ENCODE assay signal across 24 cellular contexts in the genomic region with DNA sequence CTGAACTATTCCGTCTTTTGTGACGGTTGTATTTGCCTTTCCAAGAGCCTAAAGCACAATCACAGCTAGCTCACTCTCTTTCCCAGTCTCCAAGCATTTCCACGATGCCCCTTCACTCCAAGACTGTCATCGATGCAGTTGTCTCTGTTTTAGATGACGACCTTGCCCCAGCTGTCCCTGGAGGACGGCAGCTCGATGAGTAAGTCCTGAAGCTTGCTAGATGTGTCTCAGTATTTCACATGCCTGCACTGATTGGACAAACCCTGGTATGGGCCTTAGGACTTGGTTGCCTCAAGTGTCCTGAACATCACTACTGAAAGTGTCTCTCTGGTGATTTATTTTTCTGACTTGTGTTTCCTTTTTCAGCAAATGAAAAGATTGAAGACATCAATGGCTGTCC.
"Had no signal": no experiment of that assay in that cellular context is flagged by ENCODE, and none has a peak within 500 bp of the region (broad histone marks: within the 10 kb centered on the region; RNA-seq: fewer than 3 reads in every experiment).

No MANE protein-coding gene starts in this region.

- DNase-seq: activated CD4-positive, alpha-beta T cell treated with anti-CD3 and anti-CD28 coated beads for 48 hours; activated CD4-positive, alpha-beta T cell treated with anti-CD3 and anti-CD28 coated beads, Interleukin-2, amount 50 U/mL, for 48 hours; activated CD8-positive, alpha-beta memory T cell treated with anti-CD3 and anti-CD28 coated beads, Interleukin-2, amount 50 U/mL, for 4 hours; activated gamma-delta T cell; activated naive CD4-positive, alpha-beta T cell treated with anti-CD3 and anti-CD28 coated beads, Interleukin-2, amount 10 ng/mL, durations not matched to agents 7 days and 5 days; activated naive CD8-positive, alpha-beta T cell treated with anti-CD3 and anti-CD28 coated beads, Interleukin-2, amount 10 ng/mL, durations not matched to agents 7 days and 5 days; activated T-cell treated with anti-CD3 and anti-CD28 coated beads, Interleukin-2, amount 50 U/mL, for 1 hour; central memory CD4-positive, alpha-beta T cell; gastrocnemius medialis; glutamatergic neuron; hippocampal formation; left colon; naive thymus-derived CD8-positive, alpha-beta T cell; occipital lobe; right cardiac atrium; spleen; stimulated activated naive CD4-positive, alpha-beta T cell treated with Interleukin-2 at 50 U/mL for 16 hours; testis; transverse colon had no signal

- H3K4me3 ChIP-seq: ascending aorta, gastrocnemius medialis, neural progenitor cell, spleen, testis, transverse colon had no signal

- H3K4me1 ChIP-seq: gastrocnemius medialis, testis had no signal

- ATAC-seq: esophagus mucosa; gastrocnemius medialis; left colon; naive thymus-derived CD8-positive, alpha-beta T cell; right cardiac atrium had no signal

- H3K27me3 Mint-ChIP-seq: activated naive CD8-positive, alpha-beta T cell treated with anti-CD3 and anti-CD28 coated beads, Interleukin-2, amount 10 ng/mL, durations not matched to agents 7 days and 5 days had no signal

- H3K27ac Mint-ChIP-seq: activated naive CD4-positive, alpha-beta T cell treated with anti-CD3 and anti-CD28 coated beads, Interleukin-2, amount 10 ng/mL, durations not matched to agents 7 days and 5 days; activated naive CD8-positive, alpha-beta T cell treated with anti-CD3 and anti-CD28 coated beads, Interleukin-2, amount 10 ng/mL, durations not matched to agents 7 days and 5 days; mesothelial cell of epicardium; naive thymus-derived CD8-positive, alpha-beta T cell; neural progenitor cell had no signal

- H3K9ac ChIP-seq: neural progenitor cell had no signal

- H3K36me3 Mint-ChIP-seq: activated naive CD4-positive, alpha-beta T cell treated with anti-CD3 and anti-CD28 coated beads, Interleukin-2, amount 10 ng/mL, durations not matched to agents 7 days and 5 days; activated naive CD8-positive, alpha-beta T cell treated with anti-CD3 and anti-CD28 coated beads, Interleukin-2, amount 10 ng/mL, durations not matched to agents 7 days and 5 days; mesothelial cell of epicardium; naive thymus-derived CD8-positive, alpha-beta T cell; neural progenitor cell had no signal

- H3K36me3 ChIP-seq: gastrocnemius medialis, neural progenitor cell, spleen, transverse colon had no signal

- H3K9me3 ChIP-seq: ascending aorta, gastrocnemius medialis, spleen, testis, transverse colon had no signal

- H3K27me3 ChIP-seq: ascending aorta, gastrocnemius medialis, neural progenitor cell, spleen, testis, transverse colon had no signal

- H3K4me2 ChIP-seq: neural progenitor cell had no signal

- H3K9me3 Mint-ChIP-seq: activated naive CD4-positive, alpha-beta T cell treated with anti-CD3 and anti-CD28 coated beads, Interleukin-2, amount 10 ng/mL, durations not matched to agents 7 days and 5 days; activated naive CD8-positive, alpha-beta T cell treated with anti-CD3 and anti-CD28 coated beads, Interleukin-2, amount 10 ng/mL, durations not matched to agents 7 days and 5 days; mesothelial cell of epicardium; naive thymus-derived CD8-positive, alpha-beta T cell; neural progenitor cell had no signal

- H3K27ac ChIP-seq: ascending aorta, gastrocnemius medialis, neural progenitor cell, spleen, testis, transverse colon, VCaP had no signal

- H3K4me1 Mint-ChIP-seq: activated naive CD4-positive, alpha-beta T cell treated with anti-CD3 and anti-CD28 coated beads, Interleukin-2, amount 10 ng/mL, durations not matched to agents 7 days and 5 days; activated naive CD8-positive, alpha-beta T cell treated with anti-CD3 and anti-CD28 coated beads, Interleukin-2, amount 10 ng/mL, durations not matched to agents 7 days and 5 days had no signal

- H2AFZ ChIP-seq: neural progenitor cell had no signal

- H3K4me3 Mint-ChIP-seq: activated naive CD4-positive, alpha-beta T cell treated with anti-CD3 and anti-CD28 coated beads, Interleukin-2, amount 10 ng/mL, durations not matched to agents 7 days and 5 days; activated naive CD8-positive, alpha-beta T cell treated with anti-CD3 and anti-CD28 coated beads, Interleukin-2, amount 10 ng/mL, durations not matched to agents 7 days and 5 days; mesothelial cell of epicardium; naive thymus-derived CD8-positive, alpha-beta T cell; neural progenitor cell had no signal
